9 cellular contexts compared by ENCODE assay signal in genomic region chr19:53881482-53882390, GRCh38. TPM values are rescaled to one million over a fixed set of nuclear protein-coding genes. Genes with fewer than 3 reads are reported as not detected.
DNase-seq lines count a peak whose midpoint lies in the region; ATAC-seq and TF ChIP-seq lines count a peak whose summit lies in the region.
"Had no signal": no experiment of that assay in that cellular context is flagged by ENCODE, and none has a peak within 500 bp of the region (broad histone marks: within the 10 kb centered on the region; RNA-seq: fewer than 3 reads in every experiment).

Gene PRKCG, plus strand, starts transcription at chr19:53882197. Its CDS starts 298 bp downstream, at chr19:53882495.

- no peak within 1 kb of the TSS for H3K27ac Mint-ChIP-seq in CD4-positive, alpha-beta T cell
- H3K27ac Mint-ChIP-seq in endodermal cell (no peak within 1 kb of the TSS), natural killer cell (no peak within 1 kb of the TSS)

- H3K27me3 Mint-ChIP-seq in CD4-positive, alpha-beta T cell: peaks cover 39% of the 10 kb centered on the region
- H3K27me3 Mint-ChIP-seq in endodermal cell (ENCODE audit: insufficient read depth): peaks cover 36% of the 10 kb centered on the region
- peaks cover 15 to 20% of the 10 kb centered on the region in 2 donors for H3K27me3 Mint-ChIP-seq in natural killer cell (ENCODE audit: low read depth in 2 of 2)

- POLR2A ChIA-PET in CD4-positive, alpha-beta T cell (lab: Charles Lee): interaction anchor here (0.7 to 1.4 kb wide), 4 partner anchors 9 to 39 kb away, joined by 3 to 17 read pairs (median 6); partner anchors contain the start of gene MYADM

- H3K27ac ChIP-seq in CD4-positive, alpha-beta T cell (ENCODE audit: low read depth, low read length): no peak within 1 kb of the TSS
- peak within 1 kb of the TSS; percentile 12 for H3K27ac ChIP-seq in endodermal cell (ENCODE audit: low read depth, low read length)
- no peak within 1 kb of the TSS for H3K27ac ChIP-seq in aorta (ENCODE audit: low read depth in 1 of 2, low read length in 2 of 2)

- H3K27me3 ChIP-seq in CD4-positive, alpha-beta T cell (ENCODE audit: control insufficient read depth, insufficient read depth, low read length): peaks cover 53% of the 10 kb centered on the region
- peaks cover 54% of the 10 kb centered on the region for H3K27me3 ChIP-seq in endodermal cell (ENCODE audit: control insufficient read depth, insufficient read depth, low read length, poor library complexity, severe bottlenecking)
- H3K27me3 ChIP-seq in aorta (ENCODE audit: control insufficient read depth in 1 of 2, insufficient read depth in 2 of 2, low read length in 1 of 2): no peaks in the 10 kb centered on the region

- DNase-seq in CD4-positive, alpha-beta T cell: peak in 9 of 10 experiments; percentile 36 to 72 (median 59)
- DNase-seq in LoVo (ENCODE audit: low spot score) (peak; percentile 54), endodermal cell (peak; percentile 85), natural killer cell (peak; percentile 51), aorta (peak; percentile 61 to 81), H4 (ENCODE audit: low spot score) (no peak)
- peak; percentile 36 to 37 for DNase-seq in activated CD4-positive, alpha-beta T cell treated with anti-CD3 and anti-CD28 coated beads, Interleukin-2, amount 50 U/mL, for 4 hours

- H3K36me3 ChIP-seq in endodermal cell (ENCODE audit: control insufficient read depth, insufficient read depth, low read length): no peaks in the 10 kb centered on the region
- no peaks in the 10 kb centered on the region for H3K36me3 ChIP-seq in aorta (ENCODE audit: control insufficient read depth in 1 of 2, insufficient read depth in 2 of 2, low read length in 1 of 2)

- WGBS in endodermal cell (ENCODE audit: insufficient coverage in 1 of 2, insufficient read length in 1 of 2), 2 experiments: 3 to 4% methylated on average over 28 to 48 of the region's 49 CpGs
- 3 to 5% methylated on average over 27 to 49 of the region's 49 CpGs for WGBS in aorta, 2 donors

- peak; percentile 85 for TF ChIP-seq CTCF in CD4-positive, alpha-beta T cell (IDR thresholded peaks at IDR 0.05)
- peak; percentile 71 for TF ChIP-seq CTCF in endodermal cell (conservative IDR thresholded peaks at IDR 0.05)
- TF ChIP-seq CTCF in natural killer cell (IDR thresholded peaks at IDR 0.05): peak; percentile 44

- H3K9me3 Mint-ChIP-seq in CD4-positive, alpha-beta T cell: no peaks in the 10 kb centered on the region
- H3K9me3 Mint-ChIP-seq in endodermal cell (no peaks in the 10 kb centered on the region), natural killer cell (no peaks in the 10 kb centered on the region)

- H3K4me3 Mint-ChIP-seq in CD4-positive, alpha-beta T cell: peak within 1 kb of the TSS; percentile 30
- H3K4me3 Mint-ChIP-seq in endodermal cell: no peak within 1 kb of the TSS
- H3K4me3 Mint-ChIP-seq in natural killer cell: peak within 1 kb of the TSS; percentile 8

- intact Hi-C loops in CD4-positive, alpha-beta T cell (cut with DNase I, micrococcal nuclease): loop anchor here (1.0 to 2.0 kb wide), 4 partner anchors 14 to 39 kb away; partner anchors contain the start of gene MYADM (in 1 of the 2)
- intact Hi-C loops in natural killer cell (cut with micrococcal nuclease) (no loop called here), aorta (cut with DNase I) (no loop called here)

- ATAC-seq in CD4-positive, alpha-beta T cell (ENCODE audit: poor library complexity): peak; percentile 53
- ATAC-seq in natural killer cell (peak; percentile 38 to 53 (median 47)), aorta (ENCODE audit: low FRiP score) (no peak), esophagus mucosa (no peak)

- peaks cover 24% of the 10 kb centered on the region for H3K4me1 Mint-ChIP-seq in CD4-positive, alpha-beta T cell (ENCODE audit: low read depth)
- H3K4me1 Mint-ChIP-seq in endodermal cell (peaks cover 6% of the 10 kb centered on the region), natural killer cell (peaks cover 0 to 12% of the 10 kb centered on the region in 2 donors)

- peaks cover 8% of the 10 kb centered on the region for H3K36me3 Mint-ChIP-seq in CD4-positive, alpha-beta T cell (ENCODE audit: low read depth)
- H3K36me3 Mint-ChIP-seq in endodermal cell (ENCODE audit: low read depth): no peaks in the 10 kb centered on the region
- no peaks in the 10 kb centered on the region for H3K36me3 Mint-ChIP-seq in natural killer cell

- CTCF ChIA-PET in CD4-positive, alpha-beta T cell (lab: Charles Lee): interaction anchor here (0.6 to 1.9 kb wide), 7 partner anchors 9 to 38 kb away, joined by 3 to 17 read pairs (median 4); partner anchors contain the start of gene MYADM

- H3K9me3 ChIP-seq in CD4-positive, alpha-beta T cell (ENCODE audit: control insufficient read depth, low read length): no peaks in the 10 kb centered on the region
- no peaks in the 10 kb centered on the region for H3K9me3 ChIP-seq in endodermal cell (ENCODE audit: control insufficient read depth, low read length)
- no peaks in the 10 kb centered on the region for H3K9me3 ChIP-seq in aorta (ENCODE audit: control insufficient read depth, low read length)

- H3K4me3 ChIP-seq in endodermal cell (ENCODE audit: low read length) (peak within 1 kb of the TSS; percentile 77), aorta (ENCODE audit: low read length in 2 of 2) (no peak within 1 kb of the TSS)

- H3K9ac ChIP-seq in endodermal cell (ENCODE audit: extremely low read depth, low read length, poor library complexity, severe bottlenecking): peak within 1 kb of the TSS; percentile 9

- H3K4me1 ChIP-seq in endodermal cell (ENCODE audit: control insufficient read depth, insufficient read depth, low read length) (no peaks in the 10 kb centered on the region), aorta (ENCODE audit: control insufficient read depth in 1 of 2, insufficient read depth in 2 of 2, low read length in 2 of 2) (peaks cover 0 to 3% of the 10 kb centered on the region in 2 donors)

RNA-seq across cellular contexts. Expression of gene PRKCG, which starts in this region (rescaled TPM):
- 1 to 10 TPM; 1.5 to 1.6 TPM for total RNA-seq in CD4-positive, alpha-beta T cell
- total RNA-seq in endodermal cell (1 to 10 TPM; 2.7 to 5.6 TPM), natural killer cell (1 to 10 TPM in 2 of 3 donors, under 1 TPM in 1; 0.55 to 2.6 (median 1.5) TPM), aorta (1 to 10 TPM in 1 of 2 donors, not detected in 1; 1.2 TPM), esophagus mucosa (not detected)
- polyA plus RNA-seq in endodermal cell (2013, experiment 1 of 2): 10.6 TPM
- 8.2 TPM for polyA plus RNA-seq in endodermal cell (2013, experiment 2 of 2)
- not detected for polyA plus RNA-seq in aorta
- not detected in 2 replicates for total RNA-seq in H4 (2014; rRNA removed; shearing (Covaris generic))
- total RNA-seq: skeletal muscle tissue had no signal

Comparison
In these comparisons a context has a peak if more than half of its experiments do, and no peak if none do; other contexts are left out.
1. ATAC-seq: peak in CD4-positive, alpha-beta T cell (single experiment) and natural killer cell (3 of 3); none in aorta (single experiment) and esophagus mucosa (single experiment).
2. intact Hi-C loops: an anchor here in CD4-positive, alpha-beta T cell (1.0 to 2.0 kb wide); none called in natural killer cell and aorta.
3. Peak in every context shown above with its lines, with median percentiles within 50 percentile points of each other: CTCF ChIP-seq.